In the genomic region with DNA sequence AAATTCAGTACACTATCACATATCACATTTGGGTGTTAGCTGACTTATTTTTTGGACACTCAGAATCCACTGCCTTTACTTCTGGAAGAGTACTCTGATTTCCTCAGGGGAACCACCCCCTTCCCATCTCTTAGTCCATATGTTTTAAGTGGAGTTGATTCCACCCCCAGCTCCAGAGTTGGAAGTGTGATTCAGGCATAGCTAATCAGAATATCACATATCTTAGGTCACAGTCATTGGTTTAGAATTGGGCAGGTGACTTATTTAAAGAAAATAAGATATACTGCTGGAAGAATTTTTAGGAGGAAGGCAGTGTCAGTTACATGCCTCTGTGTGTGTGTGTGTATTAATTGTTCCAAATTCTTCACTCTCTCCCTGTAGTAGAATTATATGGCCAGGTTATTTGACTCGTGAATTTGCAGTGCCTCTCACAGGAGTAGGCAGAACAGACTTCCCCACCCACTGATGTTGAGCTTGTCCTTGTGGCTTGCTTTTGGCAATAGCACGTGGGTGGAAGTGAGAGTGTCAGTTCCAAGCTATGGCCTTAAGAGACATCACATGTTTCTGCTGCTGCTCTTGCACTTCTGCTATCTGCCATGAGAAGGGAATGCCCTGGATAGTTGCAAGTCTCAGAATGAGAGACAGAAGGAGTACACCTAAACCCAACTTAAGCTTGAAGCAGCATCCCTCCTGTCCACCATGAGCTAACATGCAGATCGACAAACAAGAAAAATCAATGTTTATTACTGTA, we compare ENCODE assay signal across 8 cellular contexts. TPM values are rescaled to one million over a fixed set of nuclear protein-coding genes. Genes with fewer than 3 reads are reported as not detected.
A peak's percentile ranks its signal among the peaks of the same experiment; 100 is the strongest.
DNase-seq lines count a peak whose midpoint lies in the region; ATAC-seq, FAIRE-seq and TF ChIP-seq lines count a peak whose summit lies in the region.

No MANE protein-coding gene starts in this region.

- peak; percentile 92 for ATAC-seq in GM21528 (IDR thresholded peaks at IDR 0.05; ENCODE audit: low FRiP score, unreplicated experiment)
- peak; percentile 98 for ATAC-seq in HG03575 (IDR thresholded peaks at IDR 0.05; ENCODE audit: extremely low read depth, insufficient number of reproducible peaks, low FRiP score, unreplicated experiment)
- peak; percentile 77 for ATAC-seq in left ventricle myocardium superior

- intact Hi-C loops in left ventricle myocardium superior (cut with micrococcal nuclease) (no loop called here), Caco-2 (cut with micrococcal nuclease; ENCODE audit: unreplicated experiment) (no loop called here)

- FAIRE-seq in GM12892 (lab: Jason Lieb, UNC) = peak; percentile 94

- H3K9me3 Mint-ChIP-seq in Caco-2 (ENCODE audit: unreplicated experiment) = no peaks in the 10 kb centered on the region
- H3K9me3 Mint-ChIP-seq in activated T-cell treated with anti-CD3 and anti-CD28 coated beads, Interleukin-2, amount 50 U/mL, for 24 hours = no peaks in the 10 kb centered on the region

- peak; percentile 31 for DNase-seq in GM12892 (ENCODE audit: insufficient read length)
- DNase-seq in left ventricle myocardium superior = no peak
- no peak for DNase-seq in Caco-2
- DNase-seq in 8988T = no peak
- no peak for DNase-seq in activated T-cell treated with anti-CD3 and anti-CD28 coated beads, Interleukin-2, amount 50 U/mL, for 24 hours
- no peak for DNase-seq in stimulated activated naive CD4-positive, alpha-beta T cell treated with Interleukin-2 at 50 U/mL for 16 hours (lab: John Stamatoyannopoulos, UW)

- H3K4me1 Mint-ChIP-seq in Caco-2 (ENCODE audit: low read depth, unreplicated experiment) = no peaks in the 10 kb centered on the region
- H3K4me1 Mint-ChIP-seq in activated T-cell treated with anti-CD3 and anti-CD28 coated beads, Interleukin-2, amount 50 U/mL, for 24 hours (ENCODE audit: low read depth) = no peaks in the 10 kb centered on the region

- no peak overlapping the region for H3K27ac Mint-ChIP-seq in Caco-2 (ENCODE audit: unreplicated experiment)
- no peak overlapping the region for H3K27ac Mint-ChIP-seq in activated T-cell treated with anti-CD3 and anti-CD28 coated beads, Interleukin-2, amount 50 U/mL, for 24 hours

- H3K27me3 Mint-ChIP-seq in Caco-2 (ENCODE audit: insufficient read depth, unreplicated experiment) = peaks cover 18% of the 10 kb centered on the region
- H3K27me3 Mint-ChIP-seq in activated T-cell treated with anti-CD3 and anti-CD28 coated beads, Interleukin-2, amount 50 U/mL, for 24 hours = peaks cover 36% of the 10 kb centered on the region

- H3K4me1 ChIP-seq in Caco-2 = no peaks in the 10 kb centered on the region

- no peaks in the 10 kb centered on the region for H3K36me3 ChIP-seq in Caco-2 (ENCODE audit: control insufficient read depth, insufficient read depth, low read length)

- H3K9me3 ChIP-seq in Caco-2 = no peaks in the 10 kb centered on the region

- POLR2A ChIA-PET in Caco-2 (lab: Charles Lee) = no interaction called here

- H3K27me3 ChIP-seq in Caco-2 (replicated peaks; ENCODE audit: control insufficient read depth, insufficient read depth, low read length) = no peaks in the 10 kb centered on the region; the same call in 1 of the 2 replicates

- H3K4me3 Mint-ChIP-seq in Caco-2 (ENCODE audit: unreplicated experiment) = no peak overlapping the region
- H3K4me3 Mint-ChIP-seq in activated T-cell treated with anti-CD3 and anti-CD28 coated beads, Interleukin-2, amount 50 U/mL, for 24 hours = no peak overlapping the region

- H3K36me3 Mint-ChIP-seq in Caco-2 (ENCODE audit: insufficient read depth, unreplicated experiment) = no peaks in the 10 kb centered on the region
- no peaks in the 10 kb centered on the region for H3K36me3 Mint-ChIP-seq in activated T-cell treated with anti-CD3 and anti-CD28 coated beads, Interleukin-2, amount 50 U/mL, for 24 hours (ENCODE audit: low read depth)

- H3K4me3 ChIP-seq in Caco-2 (ENCODE audit: low read depth, low read length) = no peak overlapping the region

- BruUV-seq in Caco-2 (replicated peaks; lab: Mats Ljungman, UMichigan) = no TSS peak

- TF ChIP-seq POLR2A in GM12892 (IDR thresholded peaks at IDR 0.05; ENCODE audit: low read depth, low read length) = no peak

- CTCF ChIA-PET in Caco-2 (lab: Charles Lee) = no interaction called here

- no peak for TF ChIP-seq CTCF in Caco-2 (IDR thresholded peaks at IDR 0.05; ENCODE audit: insufficient read depth in 1 of 2, low read depth in 1 of 2, low read length in 1 of 2, severe bottlenecking in 1 of 2, unreplicated experiment in 1 of 2)

RNA-seq across cellular contexts. Expression of a gene that starts 6.4 kb away (rescaled TPM):
- polyA plus RNA-seq in GM12892 (2012; ENCODE audit: missing spikeins) = 1.8 TPM
- total RNA-seq in left ventricle myocardium superior = 2.5 TPM
- 25.0 and 27.2 TPM in 2 replicates for total RNA-seq in Caco-2 (2022)
